In the genomic region with DNA sequence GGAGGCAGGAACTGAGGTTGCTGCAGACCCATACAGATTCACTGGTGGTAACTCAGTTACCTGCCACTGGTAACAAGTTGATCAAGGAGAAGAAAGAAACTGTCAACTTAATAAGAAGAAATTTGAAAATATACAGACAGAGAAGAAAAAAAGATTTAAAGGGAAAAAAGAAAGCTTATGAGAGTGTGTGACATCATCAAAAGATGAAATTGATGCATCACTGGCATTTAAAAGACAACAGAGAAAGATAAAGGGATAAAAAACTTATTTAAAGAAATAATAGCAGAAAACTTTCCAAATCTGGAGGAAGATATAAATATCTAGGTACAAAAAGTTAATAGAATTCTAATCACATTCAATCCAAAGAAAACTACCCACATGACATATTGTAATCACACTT, we compare ENCODE assay signal across 29 cellular contexts.
"Had no signal": no experiment of that assay in that cellular context is flagged by ENCODE, and none has a peak within 500 bp of the region (broad histone marks: within the 10 kb centered on the region; RNA-seq: fewer than 3 reads in every experiment).

No MANE protein-coding gene starts in this region.

- H3K27me3 Mint-ChIP-seq: stimulated activated memory B cell treated with anti-CD40 and anti-IgM and Interleukin-4, amounts not matched to agents 10 μg/mL and 1 μg/mL and 100 μg/mL, for 72 hours; stimulated activated naive B cell treated with anti-CD40 and anti-IgM and Interleukin-4, amounts not matched to agents 10 μg/mL and 1 μg/mL and 100 μg/mL, for 72 hours; stimulated activated naive CD8-positive, alpha-beta T cell treated with anti-CD3 and anti-CD28 coated beads, Interleukin-15, amount 100 ng/mL, for 72 hours; stimulated activated naive CD8-positive, alpha-beta T cell treated with anti-CD3 and anti-CD28 coated beads, Interleukin-15, Interleukin-2, amounts not matched to agents 100 ng/mL and 50 ng/mL, for 24 hours; type B pancreatic cell had no signal

- H3K27ac ChIP-seq: stomach, suprapubic skin, testis, thoracic aorta, thyroid gland, tibial artery, tibial nerve, transverse colon, upper lobe of left lung, upper lobe of right lung, uterus, vagina had no signal

- ATAC-seq: stimulated activated effector memory CD8-positive, alpha-beta T cell treated with anti-CD3 and anti-CD28 coated beads, Interleukin-12 subunit alpha, Interleukin-12 subunit beta, amount 100 ng/mL, for 72 hours; stimulated activated memory B cell treated with anti-CD40 and anti-IgM and Interleukin-4, amounts not matched to agents 10 μg/mL and 1 μg/mL and 100 μg/mL, for 72 hours; stimulated activated naive B cell treated with anti-CD40 and anti-IgM and Interleukin-4, amounts not matched to agents 10 μg/mL and 1 μg/mL and 100 μg/mL, for 72 hours; stimulated activated naive CD8-positive, alpha-beta T cell treated with anti-CD3 and anti-CD28 coated beads, Interleukin-15, amount 100 ng/mL, for 72 hours; stimulated activated naive CD8-positive, alpha-beta T cell treated with anti-CD3 and anti-CD28 coated beads, Interleukin-15, Interleukin-2, amounts not matched to agents 100 U/mL and 50 U/mL, for 24 hours; upper lobe of right lung had no signal

- H3K9me3 ChIP-seq: suprapubic skin, testis, thoracic aorta, thyroid gland, tibial artery, upper lobe of left lung, upper lobe of right lung, uterus, vagina had no signal

- DNase-seq: stimulated activated CD4-positive, alpha-beta T cell treated with anti-CD3 and anti-CD28 coated beads, Interleukin-2, amount 100 ng/mL, for 48 hours; stimulated activated CD4-positive, alpha-beta T cell treated with anti-CD3 and anti-CD28 coated beads, Interleukin-4, amount 100 ng/mL, for 1 hour; stimulated activated CD4-positive, alpha-beta T cell treated with anti-CD3 and anti-CD28 coated beads, Interleukin-4, amount 100 ng/mL, for 24 hours; stimulated activated CD4-positive, alpha-beta T cell treated with anti-CD3 and anti-CD28 coated beads, Interleukin-4, amount 100 ng/mL, for 4 hours; stimulated activated CD8-positive, alpha-beta memory T cell treated with anti-CD3 and anti-CD28 coated beads, Interleukin-4, amount 100 ng/mL, for 48 hours; stimulated activated naive B cell treated with anti-CD40 and anti-IgM and Interleukin-4, amounts not matched to agents 10 μg/mL and 1 μg/mL and 100 μg/mL, for 72 hours; stimulated activated naive CD4-positive, alpha-beta T cell; stimulated activated naive CD4-positive, alpha-beta T cell treated with Interleukin-2 at 50 U/mL for 16 hours; stimulated activated naive CD8-positive, alpha-beta T cell treated with anti-CD3 and anti-CD28 coated beads, Interleukin-15, amount 100 ng/mL, for 72 hours; stimulated activated naive CD8-positive, alpha-beta T cell treated with anti-CD3 and anti-CD28 coated beads, Interleukin-15, Interleukin-2, amounts not matched to agents 100 U/mL and 50 U/mL, for 24 hours; stomach; substantia nigra; testis; thyroid gland; tibial artery; transverse colon; trophoblast cell; upper lobe of left lung; upper lobe of right lung; uterus had no signal

- H3K4me1 ChIP-seq: stomach, suprapubic skin, testis, thyroid gland, tibial artery, tibial nerve, transverse colon, upper lobe of left lung, upper lobe of right lung, uterus, vagina had no signal

- H3K36me3 Mint-ChIP-seq: stimulated activated effector memory CD8-positive, alpha-beta T cell treated with anti-CD3 and anti-CD28 coated beads, Interleukin-12 subunit alpha, Interleukin-12 subunit beta, amount 100 ng/mL, for 72 hours; stimulated activated memory B cell treated with anti-CD40 and anti-IgM and Interleukin-4, amounts not matched to agents 10 μg/mL and 1 μg/mL and 100 μg/mL, for 72 hours; stimulated activated naive B cell treated with anti-CD40 and anti-IgM and Interleukin-4, amounts not matched to agents 10 μg/mL and 1 μg/mL and 100 μg/mL, for 72 hours; type B pancreatic cell had no signal

- H3K4me1 Mint-ChIP-seq: stimulated activated effector memory CD8-positive, alpha-beta T cell treated with anti-CD3 and anti-CD28 coated beads, Interleukin-12 subunit alpha, Interleukin-12 subunit beta, amount 100 ng/mL, for 72 hours; stimulated activated memory B cell treated with anti-CD40 and anti-IgM and Interleukin-4, amounts not matched to agents 10 μg/mL and 1 μg/mL and 100 μg/mL, for 72 hours; stimulated activated naive B cell treated with anti-CD40 and anti-IgM and Interleukin-4, amounts not matched to agents 10 μg/mL and 1 μg/mL and 100 μg/mL, for 72 hours; stimulated activated naive CD8-positive, alpha-beta T cell treated with anti-CD3 and anti-CD28 coated beads, Interleukin-15, amount 100 ng/mL, for 72 hours had no signal

- H3K9me3 Mint-ChIP-seq: type B pancreatic cell had no signal

- H3K27ac Mint-ChIP-seq: stimulated activated effector memory CD8-positive, alpha-beta T cell treated with anti-CD3 and anti-CD28 coated beads, Interleukin-12 subunit alpha, Interleukin-12 subunit beta, amount 100 ng/mL, for 72 hours; stimulated activated memory B cell treated with anti-CD40 and anti-IgM and Interleukin-4, amounts not matched to agents 10 μg/mL and 1 μg/mL and 100 μg/mL, for 72 hours; stimulated activated naive B cell treated with anti-CD40 and anti-IgM and Interleukin-4, amounts not matched to agents 10 μg/mL and 1 μg/mL and 100 μg/mL, for 72 hours; stimulated activated naive CD8-positive, alpha-beta T cell treated with anti-CD3 and anti-CD28 coated beads, Interleukin-15, amount 100 ng/mL, for 72 hours; stimulated activated naive CD8-positive, alpha-beta T cell treated with anti-CD3 and anti-CD28 coated beads, Interleukin-15, Interleukin-2, amounts not matched to agents 100 ng/mL and 50 ng/mL, for 24 hours; type B pancreatic cell had no signal

- FAIRE-seq: urothelium cell line had no signal

- H3K27me3 ChIP-seq: stomach, suprapubic skin, testis, thyroid gland, tibial artery, tibial nerve, transverse colon, upper lobe of left lung, upper lobe of right lung, uterus, vagina had no signal

- H3K36me3 ChIP-seq: stomach, suprapubic skin, thoracic aorta, thyroid gland, tibial artery, tibial nerve, transverse colon, upper lobe of left lung, upper lobe of right lung, uterus, vagina had no signal

- H3K4me3 Mint-ChIP-seq: stimulated activated effector memory CD8-positive, alpha-beta T cell treated with anti-CD3 and anti-CD28 coated beads, Interleukin-12 subunit alpha, Interleukin-12 subunit beta, amount 100 ng/mL, for 72 hours; stimulated activated memory B cell treated with anti-CD40 and anti-IgM and Interleukin-4, amounts not matched to agents 10 μg/mL and 1 μg/mL and 100 μg/mL, for 72 hours; stimulated activated naive B cell treated with anti-CD40 and anti-IgM and Interleukin-4, amounts not matched to agents 10 μg/mL and 1 μg/mL and 100 μg/mL, for 72 hours; stimulated activated naive CD8-positive, alpha-beta T cell treated with anti-CD3 and anti-CD28 coated beads, Interleukin-15, amount 100 ng/mL, for 72 hours; stimulated activated naive CD8-positive, alpha-beta T cell treated with anti-CD3 and anti-CD28 coated beads, Interleukin-15, Interleukin-2, amounts not matched to agents 100 ng/mL and 50 ng/mL, for 24 hours; type B pancreatic cell had no signal

- H3K4me3 ChIP-seq: stomach, suprapubic skin, testis, thoracic aorta, thyroid gland, tibial artery, tibial nerve, transverse colon, upper lobe of left lung, upper lobe of right lung, uterus, vagina had no signal
